Comparison of ENCODE assay signal across 20 cellular contexts in genomic region chr3:34264650-34265049, GRCh38.
"Had no signal": no experiment of that assay in that cellular context is flagged by ENCODE, and none has a peak within 500 bp of the region (broad histone marks: within the 10 kb centered on the region; RNA-seq: fewer than 3 reads in every experiment).

No MANE protein-coding gene starts in this region.

- H3K9me3 Mint-ChIP-seq: activated B cell treated with CpG ODN at 0.5 μM for 24 hours; activated naive CD8-positive, alpha-beta T cell treated with anti-CD3 and anti-CD28 coated beads for 36 hours; activated T-cell treated with anti-CD3 and anti-CD28 coated beads, Interleukin-2, amount 50 U/mL, for 4 hours; activated T-helper 2 cell treated with anti-CD3 and anti-CD28 coated beads, Interferon-gamma antibody, Interleukin-2, Interleukin-4, amounts not matched to agents 10 μg/mL and 5 μg/mL and 100 μg/mL, durations not matched to agents 14 hours and 24 hours and 36 hours; natural killer cell treated with Interleukin-12 subunit alpha and Interleukin-12 subunit beta and Interleukin-15 and Interleukin-18, amount 100 ng/mL, for 72 hours had no signal

- H3K9me3 ChIP-seq: esophagus muscularis mucosa, heart left ventricle, ovary, prostate gland had no signal

- H3K27ac ChIP-seq: heart left ventricle, ovary, prostate gland had no signal

- H3K27me3 Mint-ChIP-seq: activated B cell treated with CpG ODN at 0.5 μM for 24 hours; stimulated activated naive B cell treated with anti-CD40 and anti-IgM and Interleukin-4, amounts not matched to agents 10 μg/mL and 1 μg/mL and 100 μg/mL, for 72 hours had no signal

- H3K36me3 Mint-ChIP-seq: activated naive CD8-positive, alpha-beta T cell treated with anti-CD3 and anti-CD28 coated beads for 36 hours; natural killer cell treated with Interleukin-12 subunit alpha and Interleukin-12 subunit beta and Interleukin-15 and Interleukin-18, amount 100 ng/mL, for 72 hours had no signal

- H3K27ac Mint-ChIP-seq: activated B cell treated with CpG ODN at 0.5 μM for 24 hours; activated CD4-positive, alpha-beta T cell treated with anti-CD3 and anti-CD28 coated beads for 36 hours; activated naive CD8-positive, alpha-beta T cell treated with anti-CD3 and anti-CD28 coated beads for 36 hours; activated T-helper 2 cell treated with anti-CD3 and anti-CD28 coated beads, Interferon-gamma antibody, Interleukin-2, Interleukin-4, amounts not matched to agents 10 μg/mL and 5 μg/mL and 100 μg/mL, durations not matched to agents 14 hours and 24 hours and 36 hours; natural killer cell treated with Interleukin-12 subunit alpha and Interleukin-12 subunit beta and Interleukin-15 and Interleukin-18, amount 100 ng/mL, for 72 hours; stimulated activated naive B cell treated with anti-CD40 and anti-IgM and Interleukin-4, amounts not matched to agents 10 μg/mL and 1 μg/mL and 100 μg/mL, for 72 hours had no signal

- DNase-seq: activated B cell treated with CpG ODN at 0.5 μM for 24 hours; activated CD4-positive, alpha-beta T cell treated with anti-CD3 and anti-CD28 coated beads for 36 hours; activated CD4-positive, alpha-beta T cell treated with anti-CD3 and anti-CD28 coated beads, Interleukin-2, amount 50 U/mL, for 48 hours; activated CD8-positive, alpha-beta memory T cell treated with anti-CD3 and anti-CD28 coated beads, Interleukin-2, amount 50 U/mL, for 48 hours; activated naive CD4-positive, alpha-beta T cell treated with Interleukin-2 at 50 U/mL for 16 hours; activated naive CD8-positive, alpha-beta T cell treated with anti-CD3 and anti-CD28 coated beads for 36 hours; activated T-cell treated with anti-CD3 and anti-CD28 coated beads, Interleukin-2, amount 50 U/mL, for 4 hours; heart left ventricle; midbrain; ovary; stimulated activated CD4-positive, alpha-beta T cell treated with anti-CD3 and anti-CD28 coated beads, Interleukin-2, amount 100 ng/mL, for 48 hours; stimulated activated CD8-positive, alpha-beta memory T cell treated with anti-CD3 and anti-CD28 coated beads, Interleukin-4, amount 100 ng/mL, for 48 hours; stimulated activated naive B cell treated with anti-CD40 and anti-IgM and Interleukin-4, amounts not matched to agents 10 μg/mL and 1 μg/mL and 100 μg/mL, for 72 hours; T1000; trophoblast cell had no signal

- H3K27me3 ChIP-seq: esophagus muscularis mucosa, heart left ventricle, ovary had no signal

- H3K4me3 ChIP-seq: coronary artery, esophagus muscularis mucosa, heart left ventricle, ovary, prostate gland had no signal

- H3K4me3 Mint-ChIP-seq: activated B cell treated with CpG ODN at 0.5 μM for 24 hours; activated CD4-positive, alpha-beta T cell treated with anti-CD3 and anti-CD28 coated beads for 36 hours; activated naive CD8-positive, alpha-beta T cell treated with anti-CD3 and anti-CD28 coated beads for 36 hours; activated T-cell treated with anti-CD3 and anti-CD28 coated beads, Interleukin-2, amount 50 U/mL, for 4 hours; natural killer cell treated with Interleukin-12 subunit alpha and Interleukin-12 subunit beta and Interleukin-15 and Interleukin-18, amount 100 ng/mL, for 72 hours; stimulated activated naive B cell treated with anti-CD40 and anti-IgM and Interleukin-4, amounts not matched to agents 10 μg/mL and 1 μg/mL and 100 μg/mL, for 72 hours had no signal

- H3K4me1 ChIP-seq: prostate gland had no signal

- H3K36me3 ChIP-seq: esophagus muscularis mucosa, heart left ventricle, ovary, prostate gland had no signal
